8 cellular contexts compared by ENCODE assay signal in the genomic region with DNA sequence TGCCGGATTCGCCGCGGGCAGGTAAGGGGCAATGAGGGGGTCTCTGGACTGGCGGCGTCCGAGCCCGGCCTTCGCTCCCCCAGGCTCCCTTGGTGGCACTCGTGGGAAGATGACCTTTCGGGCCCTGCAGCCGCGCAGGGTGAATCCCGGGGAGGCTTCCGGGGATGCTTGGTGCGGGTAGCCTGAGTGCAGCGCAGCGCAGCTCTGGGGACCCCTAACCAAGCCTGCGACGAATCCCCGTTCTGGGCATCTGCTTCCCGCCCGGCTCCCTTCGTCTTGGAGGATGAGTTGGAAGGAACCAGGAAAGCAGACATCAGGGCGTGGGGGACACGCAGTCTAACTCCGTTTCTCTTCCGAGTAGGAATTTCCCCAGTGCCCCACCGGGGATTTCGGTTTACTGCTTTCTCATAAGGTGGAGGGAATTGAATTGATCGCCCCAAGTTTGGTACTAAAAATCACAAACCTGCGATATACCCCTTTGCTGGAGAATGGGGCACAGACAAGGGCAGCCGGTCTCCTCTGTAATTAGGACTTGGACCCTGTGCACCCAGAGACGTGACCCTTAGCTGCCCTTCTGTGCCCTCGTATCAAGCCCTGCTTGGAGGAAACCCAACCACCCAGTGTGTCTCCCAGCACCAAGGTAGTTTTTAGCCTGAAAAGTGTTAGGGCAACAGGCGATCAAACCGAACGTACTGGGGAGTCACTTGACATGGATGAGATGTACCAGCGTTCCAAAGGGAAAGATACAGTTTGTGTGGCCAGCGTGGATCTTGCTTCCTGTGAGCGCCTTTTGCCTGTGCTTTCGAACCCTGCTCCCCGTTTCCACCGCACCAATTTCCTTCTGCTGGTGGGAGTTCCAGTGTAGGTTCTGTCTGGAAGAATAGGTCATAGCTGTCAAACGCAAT. TPM values are rescaled to one million over a fixed set of nuclear protein-coding genes. Genes with fewer than 3 reads are reported as not detected.
A peak's percentile ranks its signal among the peaks of the same experiment; 100 is the strongest.
DNase-seq lines count a peak whose midpoint lies in the region; ATAC-seq and TF ChIP-seq lines count a peak whose summit lies in the region.

No MANE protein-coding gene starts in this region.

- H3K4me1 ChIP-seq in BLaER1: peaks cover 29% of the 10 kb centered on the region
- H3K4me1 ChIP-seq in iPS-18a (ENCODE audit: control insufficient read depth, low read depth, low read length): peaks cover 3% of the 10 kb centered on the region

- peak overlapping the region; percentile 89 for H3K4me2 ChIP-seq in BLaER1

- H3K36me3 Mint-ChIP-seq in WTC11: no peaks in the 10 kb centered on the region

- H3K4me3 Mint-ChIP-seq in WTC11: peak overlapping the region; percentile 77

- CTCF ChIA-PET in WTC11 (lab: Charles Lee) (interaction anchor here (1.0 to 1.9 kb wide), 3 partner anchors 7 to 383 kb away, joined by 3 to 9 read pairs (median 5); no protein-coding TSS in a partner anchor), HEK293T (lab: Yijun Ruan, JAX) (interaction anchor here (0.8 to 1.9 kb wide), 3 partner anchors 18 to 324 kb away, joined by 3 to 5 read pairs (median 4); no protein-coding TSS in a partner anchor)

- H3K9ac ChIP-seq in BLaER1: no peak overlapping the region
- no peak overlapping the region for H3K9ac ChIP-seq in iPS-18a (ENCODE audit: low read length)

- H3K27ac ChIP-seq in BLaER1 (no peak overlapping the region), iPS-18a (ENCODE audit: low read length) (no peak overlapping the region)

- peaks cover 15% of the 10 kb centered on the region for H3K27me3 ChIP-seq in BLaER1
- H3K27me3 ChIP-seq in iPS-18a (ENCODE audit: control insufficient read depth, insufficient read depth, low read length): peaks cover 50% of the 10 kb centered on the region

- H3K9me3 Mint-ChIP-seq in WTC11: no peaks in the 10 kb centered on the region

- ATAC-seq in GM21717 (IDR thresholded peaks at IDR 0.05; ENCODE audit: unreplicated experiment) (peak; percentile 27), WTC11 (peak; percentile 22)

- POLR2A ChIA-PET in WTC11 (lab: Charles Lee) (interaction anchor here (0.7 kb wide), 1 partner anchor 12 kb away, joined by 3 read pairs; no protein-coding TSS in a partner anchor), HEK293T (lab: Yijun Ruan, JAX) (interaction anchor here (0.9 kb wide), 1 partner anchor 16 kb away, joined by 3 read pairs; no protein-coding TSS in a partner anchor)

- H3K9me3 ChIP-seq in BLaER1: peaks cover 12% of the 10 kb centered on the region; the same call in 1 of the 2 replicates
- H3K9me3 ChIP-seq in iPS-18a (ENCODE audit: control insufficient read depth, low read depth, low read length): no peaks in the 10 kb centered on the region

- H3K4me1 Mint-ChIP-seq in WTC11: peaks cover 4% of the 10 kb centered on the region; the same call in 1 of the 2 replicates

- no peaks in the 10 kb centered on the region for H4K20me1 ChIP-seq in BLaER1

- H3K27me3 Mint-ChIP-seq in WTC11 (ENCODE audit: low read depth): peaks cover 70% of the 10 kb centered on the region

- no peak overlapping the region for H3K27ac Mint-ChIP-seq in WTC11

- peak overlapping the region; percentile 63 for H3K4me3 ChIP-seq in BLaER1
- peak overlapping the region; percentile 75 for H3K4me3 ChIP-seq in iPS-18a (ENCODE audit: low read length)

- DNase-seq in WTC11 (ENCODE audit: low spot score) (peak; percentile 16), HEK293T (ENCODE audit: extremely low spot score) (no peak), NCI-H446 (lab: John Stamatoyannopoulos, UW) (no peak), iPS-NIHi11 (ENCODE audit: low spot score) (no peak)
- peak; percentile 26 for DNase-seq in stimulated activated CD8-positive, alpha-beta memory T cell treated with anti-CD3 and anti-CD28 coated beads, Interleukin-4, amount 100 ng/mL, for 48 hours

- no peak for TF ChIP-seq CTCF in WTC11 (IDR thresholded peaks at IDR 0.05)

- H3K36me3 ChIP-seq in BLaER1 (no peaks in the 10 kb centered on the region), iPS-18a (ENCODE audit: control insufficient read depth, low read depth, low read length) (no peaks in the 10 kb centered on the region)

TF ChIP-seq in WTC11, 78 proteins besides CTCF, POLR2A, EP300 and RAD21 (continues in another document):
- TF ChIP-seq ETV6 (CRISPR knock-in tag; IDR thresholded peaks at IDR 0.05) (no peak), JUN (CRISPR knock-in tag; IDR thresholded peaks at IDR 0.05) (no peak), KAT7 (CRISPR knock-in tag; IDR thresholded peaks at IDR 0.05; ENCODE audit: borderline replicate concordance) (no peak), SMAD3 (CRISPR knock-in tag; IDR thresholded peaks at IDR 0.05; ENCODE audit: borderline replicate concordance) (no peak), GABPB1 (CRISPR knock-in tag; IDR thresholded peaks at IDR 0.05) (no peak), CREB1 (CRISPR knock-in tag; IDR thresholded peaks at IDR 0.05) (no peak), SOX15 (CRISPR knock-in tag; IDR thresholded peaks at IDR 0.05) (no peak), EMX1 (CRISPR knock-in tag; IDR thresholded peaks at IDR 0.05) (no peak), NFATC4 (CRISPR knock-in tag; IDR thresholded peaks at IDR 0.05) (no peak)
- TF ChIP-seq, protein P1, sequence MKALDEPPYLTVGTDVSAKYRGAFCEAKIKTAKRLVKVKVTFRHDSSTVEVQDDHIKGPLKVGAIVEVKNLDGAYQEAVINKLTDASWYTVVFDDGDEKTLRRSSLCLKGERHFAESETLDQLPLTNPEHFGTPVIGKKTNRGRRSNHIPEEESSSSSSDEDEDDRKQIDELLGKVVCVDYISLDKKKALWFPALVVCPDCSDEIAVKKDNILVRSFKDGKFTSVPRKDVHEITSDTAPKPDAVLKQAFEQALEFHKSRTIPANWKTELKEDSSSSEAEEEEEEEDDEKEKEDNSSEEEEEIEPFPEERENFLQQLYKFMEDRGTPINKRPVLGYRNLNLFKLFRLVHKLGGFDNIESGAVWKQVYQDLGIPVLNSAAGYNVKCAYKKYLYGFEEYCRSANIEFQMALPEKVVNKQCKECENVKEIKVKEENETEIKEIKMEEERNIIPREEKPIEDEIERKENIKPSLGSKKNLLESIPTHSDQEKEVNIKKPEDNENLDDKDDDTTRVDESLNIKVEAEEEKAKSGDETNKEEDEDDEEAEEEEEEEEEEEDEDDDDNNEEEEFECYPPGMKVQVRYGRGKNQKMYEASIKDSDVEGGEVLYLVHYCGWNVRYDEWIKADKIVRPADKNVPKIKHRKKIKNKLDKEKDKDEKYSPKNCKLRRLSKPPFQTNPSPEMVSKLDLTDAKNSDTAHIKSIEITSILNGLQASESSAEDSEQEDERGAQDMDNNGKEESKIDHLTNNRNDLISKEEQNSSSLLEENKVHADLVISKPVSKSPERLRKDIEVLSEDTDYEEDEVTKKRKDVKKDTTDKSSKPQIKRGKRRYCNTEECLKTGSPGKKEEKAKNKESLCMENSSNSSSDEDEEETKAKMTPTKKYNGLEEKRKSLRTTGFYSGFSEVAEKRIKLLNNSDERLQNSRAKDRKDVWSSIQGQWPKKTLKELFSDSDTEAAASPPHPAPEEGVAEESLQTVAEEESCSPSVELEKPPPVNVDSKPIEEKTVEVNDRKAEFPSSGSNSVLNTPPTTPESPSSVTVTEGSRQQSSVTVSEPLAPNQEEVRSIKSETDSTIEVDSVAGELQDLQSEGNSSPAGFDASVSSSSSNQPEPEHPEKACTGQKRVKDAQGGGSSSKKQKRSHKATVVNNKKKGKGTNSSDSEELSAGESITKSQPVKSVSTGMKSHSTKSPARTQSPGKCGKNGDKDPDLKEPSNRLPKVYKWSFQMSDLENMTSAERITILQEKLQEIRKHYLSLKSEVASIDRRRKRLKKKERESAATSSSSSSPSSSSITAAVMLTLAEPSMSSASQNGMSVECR (CRISPR knock-in tag; IDR thresholded peaks at IDR 0.05; ENCODE audit: borderline replicate concordance): no peak

TF ChIP-seq in HEK293T, 16 proteins besides CTCF, POLR2A, EP300 and RAD21:
- TF ChIP-seq FOXM1 (IDR thresholded peaks at IDR 0.05; ENCODE audit: borderline replicate concordance) (no peak), NFRKB (IDR thresholded peaks at IDR 0.05) (no peak), BHLHE40 (IDR thresholded peaks at IDR 0.05; ENCODE audit: borderline replicate concordance) (no peak), HDGF (IDR thresholded peaks at IDR 0.05; ENCODE audit: borderline replicate concordance) (no peak), TARDBP (IDR thresholded peaks at IDR 0.05) (no peak), FOXK2 (IDR thresholded peaks at IDR 0.05) (no peak), SP1 (IDR thresholded peaks at IDR 0.05) (no peak), ZNF384 (IDR thresholded peaks at IDR 0.05) (no peak), LEF1 (IDR thresholded peaks at IDR 0.05; ENCODE audit: borderline replicate concordance) (no peak), CTBP1 (IDR thresholded peaks at IDR 0.05; ENCODE audit: borderline replicate concordance) (no peak), FOXA1 (IDR thresholded peaks at IDR 0.05) (no peak), ELF4 (IDR thresholded peaks at IDR 0.05) (no peak)

RNA-seq across cellular contexts. Expression of a gene that starts 1.0 kb away (rescaled TPM):
- 0.46 to 0.89 TPM (median 0.50 TPM) in 3 replicates for total RNA-seq in WTC11 (2021)

RNA-seq across cellular contexts. Expression of a gene that starts 52.0 kb away (rescaled TPM):
- 33.4 to 37.1 TPM (median 36.7 TPM) in 3 replicates for total RNA-seq in WTC11 (2021)

Comparison
In these comparisons a context has a peak if more than half of its experiments do, and no peak if none do; other contexts are left out.
1. DNase-seq: peak in WTC11 (single experiment) and stimulated activated CD8-positive, alpha-beta memory T cell treated with anti-CD3 and anti-CD28 coated beads, Interleukin-4, amount 100 ng/mL, for 48 hours (single experiment); none in HEK293T (single experiment), NCI-H446 (0 of 2) and iPS-NIHi11 (single experiment).